13 cellular contexts compared by ENCODE assay signal in genomic region chrX:124347242-124347641, GRCh38. TPM values are rescaled to one million over a fixed set of nuclear protein-coding genes. Genes with fewer than 3 reads are reported as not detected.
DNase-seq lines count a peak whose midpoint lies in the region; ATAC-seq and TF ChIP-seq lines count a peak whose summit lies in the region.
"Had no signal": no experiment of that assay in that cellular context is flagged by ENCODE, and none has a peak within 500 bp of the region (broad histone marks: within the 10 kb centered on the region; RNA-seq: fewer than 3 reads in every experiment).

No MANE protein-coding gene starts in this region.

- no peak overlapping the region for H2AFZ ChIP-seq in DND-41 (ENCODE audit: low read depth, low read length)

- peaks cover 51% of the 10 kb centered on the region for H3K4me1 Mint-ChIP-seq in activated naive CD8-positive, alpha-beta T cell (ENCODE audit: low read depth)
- H3K4me1 Mint-ChIP-seq: activated B cell treated with CpG ODN at 0.5 μM for 24 hours had no signal

- H3K36me3 ChIP-seq in DND-41 (ENCODE audit: insufficient read depth, low read length) (peaks cover 6% of the 10 kb centered on the region), gastrocnemius medialis (no peaks in the 10 kb centered on the region)

- peak overlapping the region; percentile 99 for H3K27ac ChIP-seq in DND-41 (ENCODE audit: low read length)
- H3K27ac ChIP-seq in skin epidermis: peak overlapping the region in 10 of 21 experiments; percentile 58 to 85 (median 72)
- H3K27ac ChIP-seq in gastrocnemius medialis: no peak overlapping the region

- H3K36me3 Mint-ChIP-seq in activated naive CD8-positive, alpha-beta T cell: peaks cover 2% of the 10 kb centered on the region
- H3K36me3 Mint-ChIP-seq: stimulated activated naive B cell treated with anti-CD40 and anti-IgM and Interleukin-4, amounts not matched to agents 10 μg/mL and 1 μg/mL and 100 μg/mL, for 72 hours had no signal

- peak; percentile 24 for ATAC-seq in DND-41 (ENCODE audit: insufficient read depth, low read depth)
- no peak for ATAC-seq in HG02938 (IDR thresholded peaks at IDR 0.05; ENCODE audit: unreplicated experiment)
- ATAC-seq in gastrocnemius medialis: no peak
- ATAC-seq: SK-N-SH treated with all-trans-retinoic acid at 6 μM for 48 hours; stimulated activated naive B cell treated with anti-CD40 and anti-IgM and Interleukin-4, amounts not matched to agents 10 μg/mL and 1 μg/mL and 100 μg/mL, for 72 hours had no signal

- H3K9me3 ChIP-seq in DND-41 (ENCODE audit: insufficient read depth, low read length, severe bottlenecking) (no peaks in the 10 kb centered on the region), gastrocnemius medialis (no peaks in the 10 kb centered on the region)

- H3K4me1 ChIP-seq in DND-41 (ENCODE audit: insufficient read depth, low read length) (peaks cover 43% of the 10 kb centered on the region), gastrocnemius medialis (no peaks in the 10 kb centered on the region)

- peak overlapping the region; percentile 99 for H3K27ac Mint-ChIP-seq in activated naive CD8-positive, alpha-beta T cell
- H3K27ac Mint-ChIP-seq: activated B cell treated with CpG ODN at 0.5 μM for 24 hours; stimulated activated naive B cell treated with anti-CD40 and anti-IgM and Interleukin-4, amounts not matched to agents 10 μg/mL and 1 μg/mL and 100 μg/mL, for 72 hours had no signal

- no peaks in the 10 kb centered on the region for H4K20me1 ChIP-seq in DND-41 (ENCODE audit: insufficient read depth, low read length)

- H3K27me3 ChIP-seq in DND-41 (ENCODE audit: insufficient read depth, low read length, poor library complexity) (no peaks in the 10 kb centered on the region), gastrocnemius medialis (no peaks in the 10 kb centered on the region)

- intact Hi-C loops in gastrocnemius medialis (cut with DNase I; ENCODE audit: low total_unique reads): no loop called here
- intact Hi-C loops in posterior vena cava (cut with DNase I): no loop called here

- peak overlapping the region; percentile 96 for H3K9ac ChIP-seq in DND-41 (ENCODE audit: low read depth, low read length)

- H3K4me3 ChIP-seq in DND-41 (ENCODE audit: low read depth in 1 of 2, low read length in 2 of 2) (peak overlapping the region; percentile 90 to 98), skin epidermis (peak overlapping the region in 5 of 7 experiments; percentile 11 to 33 (median 16)), gastrocnemius medialis (no peak overlapping the region)

- peak overlapping the region; percentile 78 for H3K4me2 ChIP-seq in DND-41 (ENCODE audit: insufficient read depth, low read length)

- TF ChIP-seq CTCF in DND-41 (IDR thresholded peaks at IDR 0.05; ENCODE audit: borderline replicate concordance, extremely low read depth, low read length, poor library complexity, severe bottlenecking) (no peak), gastrocnemius medialis (IDR thresholded peaks at IDR 0.05 in 4 of 5, conservative IDR thresholded peaks at IDR 0.05 in 1 of 5) (no peak)

- DNase-seq in DND-41 (peak; percentile 44), glomerular visceral epithelial cell (ENCODE audit: extremely low spot score) (no peak), gastrocnemius medialis (no peak), posterior vena cava (ENCODE audit: low spot score) (no peak)
- DNase-seq in activated CD4-positive, alpha-beta T cell treated with anti-CD3 and anti-CD28 coated beads for 48 hours: peak; percentile 45
- DNase-seq: activated B cell treated with CpG ODN at 0.5 μM for 24 hours; Karpas-422; NCI-H2081 treated with DMSO at 0.1 percent for 48 hours; stimulated activated naive B cell treated with anti-CD40 and anti-IgM and Interleukin-4, amounts not matched to agents 10 μg/mL and 1 μg/mL and 100 μg/mL, for 72 hours had no signal

- in situ Hi-C loops in gastrocnemius medialis (cut with MboI; ENCODE audit: low sequenced_read_pairs in 4 of 4): no loop called here

- no peaks in the 10 kb centered on the region for H3K27me3 Mint-ChIP-seq in activated naive CD8-positive, alpha-beta T cell
- H3K27me3 Mint-ChIP-seq: activated B cell treated with CpG ODN at 0.5 μM for 24 hours had no signal

- no peak for TF ChIP-seq POLR2A in gastrocnemius medialis (IDR thresholded peaks at IDR 0.05)

- no peaks in the 10 kb centered on the region for H3K9me3 Mint-ChIP-seq in activated naive CD8-positive, alpha-beta T cell (ENCODE audit: low read depth)
- H3K9me3 Mint-ChIP-seq: activated B cell treated with CpG ODN at 0.5 μM for 24 hours; stimulated activated naive B cell treated with anti-CD40 and anti-IgM and Interleukin-4, amounts not matched to agents 10 μg/mL and 1 μg/mL and 100 μg/mL, for 72 hours had no signal

- H3K4me3 Mint-ChIP-seq in activated naive CD8-positive, alpha-beta T cell: peak overlapping the region; percentile 94
- H3K4me3 Mint-ChIP-seq: activated B cell treated with CpG ODN at 0.5 μM for 24 hours; stimulated activated naive B cell treated with anti-CD40 and anti-IgM and Interleukin-4, amounts not matched to agents 10 μg/mL and 1 μg/mL and 100 μg/mL, for 72 hours had no signal

- H3K79me2 ChIP-seq in DND-41 (ENCODE audit: insufficient read depth, low read length): peaks cover 69% of the 10 kb centered on the region

RNA-seq across cellular contexts. Expression of gene SH2D1A, which starts 0.9 kb away (rescaled TPM):
- total RNA-seq in gastrocnemius medialis (not detected), posterior vena cava (under 1 TPM; 0.33 to 0.79 TPM)
- total RNA-seq: activated B cell treated with CpG ODN at 0.5 μM for 24 hours had no signal

RNA-seq across cellular contexts. Expression of gene TEX13D, which starts 14.8 kb away (rescaled TPM):
- total RNA-seq in gastrocnemius medialis (not detected), posterior vena cava (not detected)
- total RNA-seq: activated B cell treated with CpG ODN at 0.5 μM for 24 hours had no signal

Comparison
In these comparisons a context has a peak if more than half of its experiments do, and no peak if none do; other contexts are left out.
1. DNase-seq: peak in DND-41 (single experiment) and activated CD4-positive, alpha-beta T cell treated with anti-CD3 and anti-CD28 coated beads for 48 hours (single experiment); none in glomerular visceral epithelial cell (single experiment), gastrocnemius medialis (0 of 2) and posterior vena cava (single experiment).
2. H3K4me3 ChIP-seq: peak in DND-41 (2 of 2) and skin epidermis (5 of 7); none in gastrocnemius medialis (0 of 4).